8 cellular contexts compared by ENCODE assay signal in genomic region chr17:29566473-29567361, GRCh38. TPM values are rescaled to one million over a fixed set of nuclear protein-coding genes. Genes with fewer than 3 reads are reported as not detected.
DNase-seq lines count a peak whose midpoint lies in the region; ATAC-seq and TF ChIP-seq lines count a peak whose summit lies in the region.

ABHD15 (minus strand) TSS chr17:29567037; CDS start chr17:29566966, 71 bp downstream.

- TF ChIP-seq CTCF in epithelial cell of proximal tubule (conservative IDR thresholded peaks at IDR 0.05; ENCODE audit: low read depth, low read length) (no peak), mucosa of descending colon (IDR thresholded peaks at IDR 0.05) (no peak), suprapubic skin (IDR thresholded peaks at IDR 0.05) (no peak)

- H3K4me3 ChIP-seq in epithelial cell of proximal tubule (ENCODE audit: low read depth, low read length) (peak within 1 kb of the TSS; percentile 77), mucosa of descending colon (peak within 1 kb of the TSS; percentile 41), suprapubic skin (peak within 1 kb of the TSS; percentile 69)

- H3K36me3 ChIP-seq in mucosa of descending colon (ENCODE audit: low read depth): no peaks in the 10 kb centered on the region
- H3K36me3 ChIP-seq in suprapubic skin: peaks cover 7% of the 10 kb centered on the region

- TF ChIP-seq POLR2A in suprapubic skin (IDR thresholded peaks at IDR 0.05): no peak

- H3K27me3 ChIP-seq in suprapubic skin: no peaks in the 10 kb centered on the region

- DNase-seq in GF-D8 (lab: John Stamatoyannopoulos, UW): peak; percentile 9
- peak; percentile 64 to 80 for DNase-seq in NOMO-1 (lab: John Stamatoyannopoulos, UW; ENCODE audit: unreplicated experiment in 2 of 2)
- peak; percentile 57 for DNase-seq in activated CD8-positive, alpha-beta memory T cell treated with anti-CD3 and anti-CD28 coated beads, Interleukin-2, amount 50 U/mL, for 4 hours
- no peak for DNase-seq in epithelial cell of proximal tubule (ENCODE audit: low read depth)
- DNase-seq in mucosa of descending colon: peak; percentile 79 to 89 (median 86)
- DNase-seq in suprapubic skin (ENCODE audit: low spot score in 2 of 2): peak; percentile 80 to 83

- H3K27ac ChIP-seq in suprapubic skin: peak within 1 kb of the TSS; percentile 85

- WGBS in suprapubic skin: no CpG with 5 or more reads among the region's 97 CpGs

- H3K4me1 ChIP-seq in mucosa of descending colon (ENCODE audit: low read depth) (peaks cover 27% of the 10 kb centered on the region), suprapubic skin (peaks cover 57% of the 10 kb centered on the region)

- no peaks in the 10 kb centered on the region for H3K9me3 ChIP-seq in mucosa of descending colon
- no peaks in the 10 kb centered on the region for H3K9me3 ChIP-seq in suprapubic skin

- TF ChIP-seq EP300 in suprapubic skin (IDR thresholded peaks at IDR 0.05): no peak

- intact Hi-C loops in mucosa of descending colon (cut with DNase I, micrococcal nuclease): no loop called here

- ATAC-seq in HG03039 (IDR thresholded peaks at IDR 0.05; ENCODE audit: unreplicated experiment) (peak; percentile 18), mucosa of descending colon (peak; percentile 69), HG02763 (IDR thresholded peaks at IDR 0.05; ENCODE audit: unreplicated experiment) (no peak)

RNA-seq across cellular contexts. Expression of gene ABHD15, which starts in this region (rescaled TPM):
- total RNA-seq in epithelial cell of proximal tubule (8.2 and 11.3 TPM in 2 replicates), mucosa of descending colon (10 to 100 TPM; 12.9 to 19.5 (median 13.6) TPM), suprapubic skin (10 to 100 TPM in 1 of 4 donors, 1 to 10 TPM in 3; 7.2 to 11.0 (median 7.9) TPM)
